ENCODE assay signal across 9 cellular contexts in the genomic region with DNA sequence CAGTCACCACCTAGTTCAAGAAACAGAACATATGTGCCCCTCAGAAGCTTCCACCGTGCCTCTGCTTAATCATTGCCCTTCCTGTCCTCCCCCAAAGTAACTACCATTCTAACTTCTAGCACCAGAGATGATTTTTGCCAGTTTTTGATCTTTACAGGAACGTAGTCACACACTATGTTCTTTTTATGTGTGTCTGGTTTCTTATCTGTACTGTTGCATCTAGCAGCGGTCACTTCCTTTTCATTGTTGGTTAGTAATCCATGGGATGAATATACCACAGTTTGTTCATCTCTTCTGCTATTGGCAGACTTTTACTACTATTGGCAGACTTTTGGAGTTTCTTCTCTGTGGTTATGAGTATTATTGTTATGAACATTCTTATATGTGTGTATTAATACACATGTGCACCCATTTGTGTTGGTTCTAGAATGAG. TPM values are rescaled to one million over a fixed set of nuclear protein-coding genes. Genes with fewer than 3 reads are reported as not detected.
A peak's percentile ranks its signal among the peaks of the same experiment; 100 is the strongest.
DNase-seq lines count a peak whose midpoint lies in the region; ATAC-seq and TF ChIP-seq lines count a peak whose summit lies in the region.
"Had no signal": no experiment of that assay in that cellular context is flagged by ENCODE, and none has a peak within 500 bp of the region (broad histone marks: within the 10 kb centered on the region; RNA-seq: fewer than 3 reads in every experiment).

No MANE protein-coding gene starts in this region.

- H3K4me1 Mint-ChIP-seq in T-cell, result peaks cover 60 to 68% (median 62%) of the 10 kb centered on the region in 3 donors

- peak overlapping the region; percentile 16 to 71 for H3K27ac Mint-ChIP-seq in T-cell

- 30 to 33% methylated on average over 3 of the region's 3 CpGs for WGBS in sigmoid colon, 2 donors

- DNase-seq in GF-D8 (lab: John Stamatoyannopoulos, UW) (peak; percentile 88), T-cell (no peak), colonic mucosa (no peak), sigmoid colon (no peak), ascending aorta (ENCODE audit: low spot score in 2 of 2) (no peak), NCI-H2227 (lab: John Stamatoyannopoulos, UW; ENCODE audit: unreplicated experiment) (no peak)

- CTCF ChIA-PET in T-cell (lab: Charles Lee), result interaction anchor here in 1 of 2 donors (0.7 kb wide), 1 partner anchor 74 kb away, joined by 3 read pairs; no protein-coding TSS in a partner anchor

- H3K9me3 ChIP-seq in colonic mucosa, result no peaks in the 10 kb centered on the region
- H3K9me3 ChIP-seq in sigmoid colon, result no peaks in the 10 kb centered on the region
- H3K9me3 ChIP-seq in ascending aorta, result no peaks in the 10 kb centered on the region

- POLR2A ChIA-PET in T-cell (lab: Charles Lee), result no interaction called here

- no peaks in the 10 kb centered on the region for H3K27me3 Mint-ChIP-seq in T-cell

- peaks cover 31% of the 10 kb centered on the region for H3K36me3 Mint-ChIP-seq in T-cell

- no peak for TF ChIP-seq EP300 in sigmoid colon (IDR thresholded peaks at IDR 0.05)

- H3K4me1 ChIP-seq in colonic mucosa (peaks cover 20% of the 10 kb centered on the region), sigmoid colon (peaks cover 0 to 68% (median 60%) of the 10 kb centered on the region in 4 donors), ascending aorta (peaks cover 16 to 30% of the 10 kb centered on the region in 2 donors)

- H3K9ac ChIP-seq in colonic mucosa (ENCODE audit: low read depth in 2 of 2, low read length in 2 of 2), result peak overlapping the region in 1 of 2 donors; percentile 54

- H3K4me3 ChIP-seq in colonic mucosa (no peak overlapping the region), sigmoid colon (no peak overlapping the region), ascending aorta (no peak overlapping the region)
- H3K4me3 ChIP-seq: skin epidermis, tibial nerve had no signal

- no peaks in the 10 kb centered on the region for H3K27me3 ChIP-seq in colonic mucosa
- H3K27me3 ChIP-seq in sigmoid colon, result no peaks in the 10 kb centered on the region
- H3K27me3 ChIP-seq in ascending aorta, result no peaks in the 10 kb centered on the region
- H3K27me3 ChIP-seq: tibial nerve had no signal

- ATAC-seq in T-cell (replicated peaks in 1 of 4), result peak; percentile 72 to 79 (median 75)
- no peak for ATAC-seq in HG02973 (IDR thresholded peaks at IDR 0.05; ENCODE audit: unreplicated experiment)

- H3K27ac ChIP-seq in colonic mucosa (peak overlapping the region; percentile 91), sigmoid colon (peak overlapping the region in 3 of 4 donors; percentile 4 to 87 (median 84)), ascending aorta (peak overlapping the region in 1 of 2 donors; percentile 27)
- H3K27ac ChIP-seq: tibial nerve had no signal

- TF ChIP-seq CTCF in colonic mucosa (IDR thresholded peaks at IDR 0.05), result no peak
- TF ChIP-seq CTCF in sigmoid colon (IDR thresholded peaks at IDR 0.05), result no peak
- no peak for TF ChIP-seq CTCF in ascending aorta (IDR thresholded peaks at IDR 0.05)

- no peaks in the 10 kb centered on the region for H3K9me3 Mint-ChIP-seq in T-cell

- H3K36me3 ChIP-seq in colonic mucosa, result no peaks in the 10 kb centered on the region
- peaks cover 0 to 8% (median 0%) of the 10 kb centered on the region in 4 donors for H3K36me3 ChIP-seq in sigmoid colon
- H3K36me3 ChIP-seq in ascending aorta, result peaks cover 5% of the 10 kb centered on the region in 2 donors

- peak overlapping the region in 2 of 3 donors; percentile 6 to 11 for H3K4me3 Mint-ChIP-seq in T-cell

- TF ChIP-seq POLR2A in sigmoid colon (IDR thresholded peaks at IDR 0.05), result no peak

- intact Hi-C loops in colonic mucosa (cut with DNase I) (no loop called here), sigmoid colon (cut with DNase I) (no loop called here), ascending aorta (cut with DNase I) (no loop called here)

RNA-seq across cellular contexts. Expression of a gene that starts 34.6 kb away (rescaled TPM):
- total RNA-seq in T-cell, result 10 to 100 TPM; 45.3 to 64.0 (median 54.5) TPM
- 10 to 100 TPM; 45.3 to 55.3 TPM for total RNA-seq in colonic mucosa
- 10 to 100 TPM; 28.8 to 52.6 (median 38.9) TPM for total RNA-seq in sigmoid colon
- polyA plus RNA-seq in sigmoid colon, result 10 to 100 TPM; 17.4 to 25.0 (median 22.7) TPM
- total RNA-seq in ascending aorta, result 66.9 TPM
